Comparison of ENCODE assay signal across 10 cellular contexts in genomic region chr1:94866178-94866822, GRCh38.
DNase-seq lines count a peak whose midpoint lies in the region; ATAC-seq and TF ChIP-seq lines count a peak whose summit lies in the region.
"Had no signal": no experiment of that assay in that cellular context is flagged by ENCODE, and none has a peak within 500 bp of the region (broad histone marks: within the 10 kb centered on the region; RNA-seq: fewer than 3 reads in every experiment).

No MANE protein-coding gene starts in this region.

- H3K4me1 Mint-ChIP-seq in stimulated activated naive CD8-positive, alpha-beta T cell treated with anti-CD3 and anti-CD28 coated beads, Interleukin-15, amount 100 ng/mL, for 72 hours: no peaks in the 10 kb centered on the region

- H3K4me3 ChIP-seq in astrocyte of the cerebellum (ENCODE audit: low read depth, low read length): no peak overlapping the region

- TF ChIP-seq CTCF in astrocyte of the cerebellum (IDR thresholded peaks at IDR 0.05; ENCODE audit: low read depth, low read length, missing control alignments): no peak

- no peak overlapping the region for H3K4me3 Mint-ChIP-seq in stimulated activated naive CD8-positive, alpha-beta T cell treated with anti-CD3 and anti-CD28 coated beads, Interleukin-15, amount 100 ng/mL, for 72 hours

- peak overlapping the region; percentile 28 for H3K27ac ChIP-seq in substantia nigra (ENCODE audit: low read depth, low read length, poor library complexity, severe bottlenecking)
- H3K27ac ChIP-seq: 22Rv1 had no signal

- H3K27me3 Mint-ChIP-seq in stimulated activated naive CD8-positive, alpha-beta T cell treated with anti-CD3 and anti-CD28 coated beads, Interleukin-15, amount 100 ng/mL, for 72 hours: no peaks in the 10 kb centered on the region

- ATAC-seq in stimulated activated naive CD8-positive, alpha-beta T cell treated with anti-CD3 and anti-CD28 coated beads, Interleukin-15, amount 100 ng/mL, for 72 hours: no peak

- peak; percentile 15 for DNase-seq in DMS 273 (lab: John Stamatoyannopoulos, UW; ENCODE audit: unreplicated experiment)
- no peak for DNase-seq in DMS 273 treated with DMSO at 0.1 percent for 48 hours (lab: John Stamatoyannopoulos, UW)
- peak; percentile 71 for DNase-seq in astrocyte of the cerebellum (ENCODE audit: low read depth)
- peak; percentile 82 for DNase-seq in medulla oblongata (ENCODE audit: extremely low spot score)
- DNase-seq in substantia nigra (lab: John Stamatoyannopoulos, UW): peak in 2 of 49 donors; percentile 32 to 44
- DNase-seq in activated CD8-positive, alpha-beta memory T cell treated with anti-CD3 and anti-CD28 coated beads, Interleukin-2, amount 50 U/mL, for 48 hours: no peak
- DNase-seq in NCI-H1105 (lab: John Stamatoyannopoulos, UW): no peak
- no peak for DNase-seq in stimulated activated naive CD8-positive, alpha-beta T cell treated with anti-CD3 and anti-CD28 coated beads, Interleukin-15, amount 100 ng/mL, for 72 hours
- DNase-seq: Kasumi-1 had no signal

- no peaks in the 10 kb centered on the region for H3K9me3 Mint-ChIP-seq in stimulated activated naive CD8-positive, alpha-beta T cell treated with anti-CD3 and anti-CD28 coated beads, Interleukin-15, amount 100 ng/mL, for 72 hours

- H3K27ac Mint-ChIP-seq in stimulated activated naive CD8-positive, alpha-beta T cell treated with anti-CD3 and anti-CD28 coated beads, Interleukin-15, amount 100 ng/mL, for 72 hours: no peak overlapping the region

- in situ Hi-C loops in astrocyte of the cerebellum (cut with HindIII; ENCODE audit: low sequenced_read_pairs): no loop called here

Comparison
In these comparisons a context has a peak if more than half of its experiments do, and no peak if none do; other contexts are left out.
1. DNase-seq: peak in DMS 273 (single experiment), astrocyte of the cerebellum (single experiment) and medulla oblongata (single experiment); none in DMS 273 treated with DMSO at 0.1 percent for 48 hours (single experiment), activated CD8-positive, alpha-beta memory T cell treated with anti-CD3 and anti-CD28 coated beads, Interleukin-2, amount 50 U/mL, for 48 hours (single experiment), NCI-H1105 (single experiment) and stimulated activated naive CD8-positive, alpha-beta T cell treated with anti-CD3 and anti-CD28 coated beads, Interleukin-15, amount 100 ng/mL, for 72 hours (0 of 2).